In genomic region chr14:91506226-91506625, GRCh38 we compare ENCODE assay signal across 13 cellular contexts. TPM values are rescaled to one million over a fixed set of nuclear protein-coding genes. Genes with fewer than 3 reads are reported as not detected.
DNase-seq lines count a peak whose midpoint lies in the region; ATAC-seq, FAIRE-seq and TF ChIP-seq lines count a peak whose summit lies in the region.
"Had no signal": no experiment of that assay in that cellular context is flagged by ENCODE, and none has a peak within 500 bp of the region (broad histone marks: within the 10 kb centered on the region; RNA-seq: fewer than 3 reads in every experiment).

No MANE protein-coding gene starts in this region.

- H3K4me3 Mint-ChIP-seq in activated T-cell treated with anti-CD3 and anti-CD28 coated beads, Interleukin-2, amount 50 U/mL, for 72 hours: peak overlapping the region; percentile 69 to 70

- in situ Hi-C loops in GM12878 (cut with MboI): loop anchor here (25.0 kb wide), 1 partner anchor 1119 kb away; the partner anchor contains the start of gene CALM1

- H3K4me1 Mint-ChIP-seq in activated T-cell treated with anti-CD3 and anti-CD28 coated beads, Interleukin-2, amount 50 U/mL, for 72 hours (ENCODE audit: low read depth): peaks cover 52% of the 10 kb centered on the region

- intact Hi-C loops in GM12878 (cut with micrococcal nuclease; ENCODE audit: unreplicated experiment): loop anchor here (10.0 kb wide), 1 partner anchor 181 kb away; no protein-coding TSS in a partner anchor
- intact Hi-C loops in mucosa of descending colon (cut with DNase I, micrococcal nuclease): no loop called here

- H3K9me3 Mint-ChIP-seq in activated T-cell treated with anti-CD3 and anti-CD28 coated beads, Interleukin-2, amount 50 U/mL, for 72 hours: no peaks in the 10 kb centered on the region

- FAIRE-seq in GM12878 (lab: Jason Lieb, UNC): no peak
- FAIRE-seq: pancreas had no signal

- SMC1A ChIA-PET in GM12878 (lab: Charles Lee; ENCODE audit: uncharacterized antibody, unreplicated experiment): no interaction called here

- CTCF ChIA-PET in GM12878 (lab: Yijun Ruan, JAX): no interaction called here

- no peak for DNase-seq in activated T-cell treated with anti-CD3 and anti-CD28 coated beads, Interleukin-2, amount 50 U/mL, for 72 hours
- no peak for DNase-seq in activated T-cell treated with anti-CD3 and anti-CD28 coated beads, Interleukin-2, amount 50 U/mL, for 1 hour
- no peak for DNase-seq in GM12878 (ENCODE audit: low read depth, low spot score)
- DNase-seq in smooth muscle cell (lab: John Stamatoyannopoulos, UW; ENCODE audit: unreplicated experiment): no peak
- no peak for DNase-seq in mucosa of descending colon
- no peak for DNase-seq in dedifferentiated amniotic fluid mesenchymal stem cell (ENCODE audit: extremely low spot score)
- DNase-seq: Kasumi-1, pancreas, SIG-M5 had no signal

- no peak overlapping the region for H3K27ac ChIP-seq in GM12878 (ENCODE audit: control insufficient read depth, insufficient read depth)
- no peak overlapping the region for H3K27ac ChIP-seq in smooth muscle cell (ENCODE audit: low read depth)
- H3K27ac ChIP-seq: gastroesophageal sphincter, pancreas had no signal

- WGBS in GM12878 (ENCODE audit: insufficient coverage, insufficient replicate concordance, low lambda C conversion rate, missing lambda C conversion rate): 88% methylated on average over 4 of the region's 4 CpGs
- 96% methylated on average over 4 of the region's 4 CpGs for WGBS in smooth muscle cell (ENCODE audit: low lambda C conversion rate)

- H3K36me3 ChIP-seq in Loucy (ENCODE audit: insufficient read depth, low read length): peaks cover 30% of the 10 kb centered on the region; the same call in 1 of the 2 replicates
- H3K36me3 ChIP-seq in GM12878 (ENCODE audit: control insufficient read depth in 2 of 2, insufficient read depth in 2 of 2, low read length in 1 of 2): peaks cover 1 to 22% of the 10 kb centered on the region in 2 experiments; a peak in 3 of 4 replicates
- H3K36me3 ChIP-seq in smooth muscle cell (ENCODE audit: low read depth): peaks cover 3% of the 10 kb centered on the region
- H3K36me3 ChIP-seq in mucosa of descending colon (ENCODE audit: low read depth): no peaks in the 10 kb centered on the region
- H3K36me3 ChIP-seq: pancreas had no signal

- peak overlapping the region; percentile 76 for H3K4me2 ChIP-seq in Loucy (ENCODE audit: low read depth, low read length, poor library complexity, severe bottlenecking)
- H3K4me2 ChIP-seq in GM12878 (ENCODE audit: control insufficient read depth, insufficient read depth): peak overlapping the region; percentile 67
- H3K4me2 ChIP-seq in smooth muscle cell: peak overlapping the region; percentile 24

- H4K20me1 ChIP-seq in Loucy (ENCODE audit: insufficient read depth, low read length, poor library complexity, severe bottlenecking) (peaks cover 76% of the 10 kb centered on the region), GM12878 (ENCODE audit: control insufficient read depth, insufficient read depth) (peaks cover 6% of the 10 kb centered on the region; the same call in 1 of the 2 replicates), smooth muscle cell (ENCODE audit: low read depth) (peaks cover 77% of the 10 kb centered on the region)

- TF ChIP-seq POLR2A in GM12878 (IDR thresholded peaks at IDR 0.05; ENCODE audit: low read depth, low read length): no peak

- TF ChIP-seq CTCF in Loucy (conservative IDR thresholded peaks at IDR 0.05; ENCODE audit: low read length) (no peak), GM12878 (IDR thresholded peaks at IDR 0.05 in 2 of 3, conservative IDR thresholded peaks at IDR 0.05 in 1 of 3; ENCODE audit: control insufficient read depth in 2 of 3, extremely low read depth in 1 of 3, insufficient read depth in 1 of 3, low read depth in 3 of 3, low read length in 3 of 3) (no peak), smooth muscle cell (IDR thresholded peaks at IDR 0.05; ENCODE audit: borderline replicate concordance, insufficient read depth, poor library complexity, severe bottlenecking) (no peak), mucosa of descending colon (IDR thresholded peaks at IDR 0.05) (no peak)

- peaks cover 30% of the 10 kb centered on the region for H3K4me1 ChIP-seq in Loucy (ENCODE audit: insufficient read depth, low read length, poor library complexity, severe bottlenecking)
- H3K4me1 ChIP-seq in GM12878 (ENCODE audit: control insufficient read depth, insufficient read depth, low read length): peaks cover 5% of the 10 kb centered on the region
- H3K4me1 ChIP-seq in smooth muscle cell (ENCODE audit: low read depth): peaks cover 11% of the 10 kb centered on the region
- H3K4me1 ChIP-seq in mucosa of descending colon (ENCODE audit: low read depth): peaks cover 22% of the 10 kb centered on the region

- POLR2A ChIA-PET in GM12878 (lab: Charles Lee): no interaction called here

- no peak for TF ChIP-seq EP300 in GM12878 (IDR thresholded peaks at IDR 0.05; ENCODE audit: borderline replicate concordance in 1 of 2, control insufficient read depth in 1 of 2, low read depth in 2 of 2, low read length in 2 of 2)

- no peak for ATAC-seq in activated T-cell treated with anti-CD3 and anti-CD28 coated beads, Interleukin-2, amount 50 U/mL, for 72 hours (replicated peaks in 1 of 2)
- ATAC-seq in GM12878 (no peak), HG03378 (IDR thresholded peaks at IDR 0.05; ENCODE audit: unreplicated experiment) (no peak), mucosa of descending colon (no peak)
- ATAC-seq: gastroesophageal sphincter, pancreas had no signal

- no peak overlapping the region for H3K27ac Mint-ChIP-seq in activated T-cell treated with anti-CD3 and anti-CD28 coated beads, Interleukin-2, amount 50 U/mL, for 72 hours

- RAD21 ChIA-PET in GM12878 (lab: Charles Lee; ENCODE audit: unreplicated experiment): interaction anchor here (1.5 kb wide), 1 partner anchor 10 kb away, joined by 3 read pairs; no protein-coding TSS in a partner anchor

- H3K9ac ChIP-seq in Loucy (ENCODE audit: low read depth, low read length, poor library complexity, severe bottlenecking) (peak overlapping the region; percentile 23), GM12878 (ENCODE audit: control insufficient read depth, insufficient read depth, low read length) (no peak overlapping the region), smooth muscle cell (ENCODE audit: low read depth) (no peak overlapping the region)

- no peaks in the 10 kb centered on the region for H3K27me3 Mint-ChIP-seq in activated T-cell treated with anti-CD3 and anti-CD28 coated beads, Interleukin-2, amount 50 U/mL, for 72 hours (ENCODE audit: low read depth)

- H3K9me2 ChIP-seq in Loucy (replicated peaks; ENCODE audit: low read depth, low read length): no peaks in the 10 kb centered on the region

- peaks cover 16 to 43% of the 10 kb centered on the region in 2 donors for H3K36me3 Mint-ChIP-seq in activated T-cell treated with anti-CD3 and anti-CD28 coated beads, Interleukin-2, amount 50 U/mL, for 72 hours (ENCODE audit: insufficient read depth in 2 of 2)

- no peaks in the 10 kb centered on the region; the same call in 1 of the 2 replicates for H3F3A ChIP-seq in Loucy (ENCODE audit: low read depth)
- H3F3A ChIP-seq in smooth muscle cell (ENCODE audit: low read depth): peaks cover 3% of the 10 kb centered on the region

- H3K4me3 ChIP-seq in Loucy (ENCODE audit: low read length, poor library complexity, severe bottlenecking): peak overlapping the region; percentile 70
- H3K4me3 ChIP-seq in GM12878: peak overlapping the region; percentile 35; the same call in 1 of the 2 replicates
- no peak overlapping the region for H3K4me3 ChIP-seq in smooth muscle cell
- no peak overlapping the region for H3K4me3 ChIP-seq in mucosa of descending colon
- H3K4me3 ChIP-seq: HAP-1 had no signal

- BruUV-seq in GM12878 (replicated peaks; lab: Mats Ljungman, UMichigan): TSS peak; percentile 19

- H2AFZ ChIP-seq in Loucy (ENCODE audit: low read length) (no peak overlapping the region), GM12878 (ENCODE audit: control insufficient read depth, low read depth, low read length) (no peak overlapping the region), smooth muscle cell (ENCODE audit: low read depth) (no peak overlapping the region)

- peaks cover 10% of the 10 kb centered on the region for H3K27me3 ChIP-seq in Loucy (ENCODE audit: insufficient read depth, low read length, poor library complexity, severe bottlenecking)
- no peaks in the 10 kb centered on the region for H3K27me3 ChIP-seq in GM12878 (replicated peaks in 1 of 2; ENCODE audit: control insufficient read depth in 2 of 2, insufficient read depth in 2 of 2, low read length in 1 of 2)
- H3K27me3 ChIP-seq in smooth muscle cell (ENCODE audit: low read depth): no peaks in the 10 kb centered on the region
- H3K27me3 ChIP-seq: gastroesophageal sphincter, pancreas had no signal

- peaks cover 93% of the 10 kb centered on the region for H3K79me2 ChIP-seq in Loucy (ENCODE audit: insufficient read depth, low read length)
- H3K79me2 ChIP-seq in GM12878 (ENCODE audit: control insufficient read depth, insufficient read depth, low read length): peaks cover 93% of the 10 kb centered on the region
- peaks cover 85% of the 10 kb centered on the region for H3K79me2 ChIP-seq in smooth muscle cell (ENCODE audit: low read depth)

- H3K9me3 ChIP-seq in Loucy (ENCODE audit: insufficient read depth, low read depth, low read length) (no peaks in the 10 kb centered on the region), GM12878 (replicated peaks; ENCODE audit: control insufficient read depth, insufficient read depth, low read length) (no peaks in the 10 kb centered on the region; the same call in 2 of the 3 replicates), smooth muscle cell (replicated peaks; ENCODE audit: low read depth) (no peaks in the 10 kb centered on the region), mucosa of descending colon (no peaks in the 10 kb centered on the region)
- H3K9me3 ChIP-seq: gastroesophageal sphincter, HAP-1, pancreas had no signal

- TF ChIP-seq RAD21 in GM12878 (IDR thresholded peaks at IDR 0.05; ENCODE audit: insufficient read depth, low read depth, low read length): no peak

RNA-seq across cellular contexts. Expression of gene PPP4R3A, which starts 3.9 kb away (rescaled TPM):
- total RNA-seq in activated T-cell treated with anti-CD3 and anti-CD28 coated beads, Interleukin-2, amount 50 U/mL, for 72 hours: 100 to 1,000 TPM; 131 to 147 TPM
- total RNA-seq in GM12878 (2013; cell fraction: nucleolus; rRNA removed): 151 TPM in 2 replicates
- 66.6 and 69.4 TPM in 2 replicates for total RNA-seq in GM12878 (2014; rRNA removed)
- 89.8 and 92.1 TPM in 2 replicates for total RNA-seq in GM12878 (2014; rRNA removed; fragmentation: Illumina TruSeq; extraction: Trizol)
- 74.5 and 85.1 TPM in 2 replicates for total RNA-seq in GM12878 (2021)
- polyA plus RNA-seq in GM12878 (2011; ENCODE audit: low read depth): 45.6 TPM
- polyA plus RNA-seq in GM12878 (2011; rRNA removed): 66.5 and 80.9 TPM in 2 replicates
- polyA plus RNA-seq in GM12878 (2011; cell fraction: cytosol; rRNA removed): 32.2 and 39.3 TPM in 2 replicates
- 52.7 and 69.0 TPM in 2 replicates for polyA plus RNA-seq in GM12878 (2011; cell fraction: nucleus; rRNA removed)
- 50.9 and 55.2 TPM in 2 replicates for polyA plus RNA-seq in GM12878 (2012)
- polyA plus RNA-seq in GM12878 (2014; fragmentation: Illumina TruSeq; extraction: Trizol): 97.8 and 125 TPM in 2 replicates
- 10 to 100 TPM; 19.4 to 28.2 TPM for polyA plus RNA-seq in GM12878 (2014; fragmentation: Nextera tagmentation; extraction: Ambion mirVana)
- 59.3 and 61.2 TPM in 2 replicates for polyA plus RNA-seq in GM12878 (2014; rRNA removed)
- polyA plus RNA-seq in GM12878 (2016; fragmentation: Nextera tagmentation; extraction: Ambion mirVana): 10 to 100 TPM; 41.8 to 58.9 TPM
- 39.5 and 50.2 TPM in 2 replicates for polyA minus RNA-seq in GM12878 (2011; rRNA and poly(A)+ RNA removed)
- polyA minus RNA-seq in GM12878 (2011; cell fraction: cytosol; rRNA and poly(A)+ RNA removed): 29.0 and 32.4 TPM in 2 replicates
- polyA minus RNA-seq in GM12878 (2011; cell fraction: nucleus; rRNA and poly(A)+ RNA removed): 22.1 and 42.3 TPM in 2 replicates
- 62.7 and 76.4 TPM in 2 replicates for total RNA-seq in smooth muscle cell
- 35.3 and 49.2 TPM in 2 replicates for polyA plus RNA-seq in smooth muscle cell
- total RNA-seq in mucosa of descending colon: 100 to 1,000 TPM in 2 of 3 donors, 10 to 100 TPM in 1; 85.6 to 116 (median 115) TPM

Comparison
In these comparisons a context has a peak if more than half of its experiments do, and no peak if none do; other contexts are left out.
1. H3K4me2 ChIP-seq: peak in every context shown above with its lines; median percentile 76 in Loucy; 67 in GM12878; 24 in smooth muscle cell.
2. H3K4me3 ChIP-seq: peak in Loucy (single experiment) and GM12878 (single experiment); none in smooth muscle cell (single experiment) and mucosa of descending colon (single experiment).